ENCODE assay signal across 14 cellular contexts in genomic region chr10:89345367-89345766, GRCh38. TPM values are rescaled to one million over a fixed set of nuclear protein-coding genes. Genes with fewer than 3 reads are reported as not detected.
"Had no signal": no experiment of that assay in that cellular context is flagged by ENCODE, and none has a peak within 500 bp of the region (broad histone marks: within the 10 kb centered on the region; RNA-seq: fewer than 3 reads in every experiment).

No MANE protein-coding gene starts in this region.

RNA-seq across cellular contexts. Expression of gene IFIT1B, which starts 32.5 kb away (rescaled TPM):
- total RNA-seq: naive thymus-derived CD8-positive, alpha-beta T cell; natural killer cell treated with Interleukin-12 subunit alpha and Interleukin-12 subunit beta and Interleukin-15 and Interleukin-18, amount 100 ng/mL, for 72 hours; neural crest cell; omental fat pad; osteocyte; pancreas; prostate gland; pulmonary artery endothelial cell; smooth muscle cell; subcutaneous adipose tissue; thoracic aorta; thyroid gland; tibial nerve had no signal
- polyA plus RNA-seq: naive thymus-derived CD8-positive, alpha-beta T cell; smooth muscle cell; urinary bladder had no signal
